Comparison of ENCODE assay signal across 8 cellular contexts in the genomic region with DNA sequence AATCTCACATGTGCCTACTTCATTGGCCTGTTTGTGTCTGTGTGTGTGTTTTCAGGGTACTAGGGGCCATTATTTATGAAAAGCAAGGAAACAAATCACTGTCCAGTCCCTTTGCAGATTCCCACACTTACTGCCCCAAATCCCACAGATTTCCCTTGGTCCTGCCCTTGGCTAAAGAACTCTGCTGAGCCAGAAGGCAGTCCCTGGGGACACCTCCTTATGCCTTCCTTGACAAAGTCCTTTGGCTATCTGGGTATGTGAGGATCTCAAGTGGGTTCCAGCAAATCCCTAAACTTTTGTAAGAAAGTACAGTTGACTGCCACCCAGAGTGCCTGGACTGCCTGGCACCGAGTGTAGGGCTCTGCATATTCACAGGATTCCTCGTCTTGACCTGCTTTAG.
DNase-seq lines count a peak whose midpoint lies in the region; ATAC-seq and TF ChIP-seq lines count a peak whose summit lies in the region.

No MANE protein-coding gene starts in this region.

- DNase-seq in T-helper 2 cell treated with Interferon-gamma antibody and Interleukin-4, amounts not matched to agents 5 μg/mL and 100 μg/mL, for 36 hours (ENCODE audit: low spot score) = no peak
- DNase-seq in T-helper 2 cell = no peak
- no peak for DNase-seq in ascending aorta (ENCODE audit: low spot score in 2 of 2)
- no peak for DNase-seq in left lung
- no peak for DNase-seq in testis
- DNase-seq in glomerular visceral epithelial cell (ENCODE audit: extremely low spot score) = no peak
- DNase-seq in effector CD8-positive, alpha-beta T cell (lab: John Stamatoyannopoulos, UW) = no peak
- no peak for DNase-seq in iPS-NIHi7 (ENCODE audit: extremely low spot score)

- intact Hi-C loops in ascending aorta (cut with DNase I) = loop anchor here (2.0 to 5.0 kb wide), 3 partner anchors 22 to 334 kb away; no protein-coding TSS in a partner anchor
- intact Hi-C loops in left lung (cut with DNase I) = no loop called here
- intact Hi-C loops in testis (cut with DNase I; ENCODE audit: low total_unique reads) = no loop called here

- H3K27ac ChIP-seq in ascending aorta (peak overlapping the region; percentile 93 to 94), left lung (peak overlapping the region; percentile 77 to 92), testis (peak overlapping the region in 1 of 2 donors; percentile 85)

- peak overlapping the region; percentile 71 to 98 for H3K4me3 ChIP-seq in ascending aorta
- peak overlapping the region; percentile 59 to 71 for H3K4me3 ChIP-seq in left lung
- peak overlapping the region; percentile 69 to 71 for H3K4me3 ChIP-seq in testis

- no peak overlapping the region for H3K27ac Mint-ChIP-seq in T-helper 2 cell treated with Interferon-gamma antibody and Interleukin-4, amounts not matched to agents 5 μg/mL and 100 μg/mL, for 36 hours

- H3K36me3 Mint-ChIP-seq in T-helper 2 cell treated with Interferon-gamma antibody and Interleukin-4, amounts not matched to agents 5 μg/mL and 100 μg/mL, for 36 hours (ENCODE audit: low read depth) = no peaks in the 10 kb centered on the region

- peaks cover 65% of the 10 kb centered on the region for H3K27me3 Mint-ChIP-seq in T-helper 2 cell treated with Interferon-gamma antibody and Interleukin-4, amounts not matched to agents 5 μg/mL and 100 μg/mL, for 36 hours (ENCODE audit: low read depth)

- H3K27me3 ChIP-seq in ascending aorta (no peaks in the 10 kb centered on the region), left lung (peaks cover 8 to 66% of the 10 kb centered on the region in 2 donors), testis (no peaks in the 10 kb centered on the region)

- ATAC-seq in left lung = peak; percentile 20

- peaks cover 16% of the 10 kb centered on the region for H3K4me1 Mint-ChIP-seq in T-helper 2 cell treated with Interferon-gamma antibody and Interleukin-4, amounts not matched to agents 5 μg/mL and 100 μg/mL, for 36 hours (ENCODE audit: low read depth)

- peaks cover 0 to 7% of the 10 kb centered on the region in 2 donors for H3K4me1 ChIP-seq in ascending aorta
- peaks cover 5 to 19% of the 10 kb centered on the region in 2 donors for H3K4me1 ChIP-seq in left lung
- peaks cover 16% of the 10 kb centered on the region for H3K4me1 ChIP-seq in testis

- WGBS in testis, 2 donors = 7 to 10% methylated on average over 2 of the region's 2 CpGs

- H3K9me3 Mint-ChIP-seq in T-helper 2 cell treated with Interferon-gamma antibody and Interleukin-4, amounts not matched to agents 5 μg/mL and 100 μg/mL, for 36 hours = no peaks in the 10 kb centered on the region

- no peaks in the 10 kb centered on the region for H3K36me3 ChIP-seq in ascending aorta
- no peaks in the 10 kb centered on the region for H3K36me3 ChIP-seq in left lung
- no peaks in the 10 kb centered on the region for H3K36me3 ChIP-seq in testis (ENCODE audit: low read depth, missing control alignments)

- H3K9me3 ChIP-seq in ascending aorta = no peaks in the 10 kb centered on the region
- no peaks in the 10 kb centered on the region for H3K9me3 ChIP-seq in left lung
- no peaks in the 10 kb centered on the region for H3K9me3 ChIP-seq in testis

- H3K4me3 Mint-ChIP-seq in T-helper 2 cell treated with Interferon-gamma antibody and Interleukin-4, amounts not matched to agents 5 μg/mL and 100 μg/mL, for 36 hours = peak overlapping the region; percentile 80

- TF ChIP-seq CTCF in ascending aorta (IDR thresholded peaks at IDR 0.05) (no peak), left lung (IDR thresholded peaks at IDR 0.05) (no peak), testis (IDR thresholded peaks at IDR 0.05) (no peak)

- no peak for TF ChIP-seq POLR2A in testis (IDR thresholded peaks at IDR 0.05)
